30 cellular contexts compared by ENCODE assay signal in genomic region chr22:49116021-49116420, GRCh38.
"Had no signal": no experiment of that assay in that cellular context is flagged by ENCODE, and none has a peak within 500 bp of the region (broad histone marks: within the 10 kb centered on the region; RNA-seq: fewer than 3 reads in every experiment).

No MANE protein-coding gene starts in this region.

- H3K36me3 ChIP-seq: ascending aorta, breast epithelium, cardiac muscle cell, colonic mucosa, esophagus squamous epithelium, gastroesophageal sphincter, WERI-Rb-1 had no signal

- H3K27ac Mint-ChIP-seq: activated CD4-positive, alpha-beta memory T cell treated with anti-CD3 and anti-CD28 coated beads for 36 hours; activated CD4-positive, alpha-beta T cell treated with anti-CD3 and anti-CD28 coated beads for 36 hours; activated CD4-positive, alpha-beta T cell treated with anti-CD3 and anti-CD28 coated beads, Interleukin-2, amount 10 ng/mL, durations not matched to agents 24 days and 14 days; activated CD8-positive, alpha-beta T cell treated with anti-CD3 and anti-CD28 coated beads, Interleukin-2, amount 10 ng/mL, durations not matched to agents 7 days and 5 days; activated naive CD4-positive, alpha-beta T cell treated with anti-CD3 and anti-CD28 coated beads, Interleukin-2, amount 10 ng/mL, durations not matched to agents 7 days and 5 days; activated naive CD4-positive, alpha-beta T cell treated with anti-CD3 and anti-CD28 coated beads, Interleukin-2, amount 50 U/mL, for 72 hours; activated naive CD8-positive, alpha-beta T cell treated with anti-CD3 and anti-CD28 coated beads, Interleukin-2, amount 10 ng/mL, durations not matched to agents 7 days and 5 days; activated T-helper 1 cell treated with anti-CD3 and anti-CD28 coated beads, Interleukin-12 subunit alpha, Interleukin-12 subunit beta, Interleukin-2, Interleukin-4 antibody, amounts not matched to agents 30 ng/mL and 10 ng/mL and 1 ng/mL, durations not matched to agents 14 hours and 24 hours and 36 hours; T-helper 17 cell; T-helper 2 cell treated with Interferon-gamma antibody and Interleukin-4, amounts not matched to agents 5 μg/mL and 100 μg/mL, for 36 hours had no signal

- H3K4me3 Mint-ChIP-seq: activated CD4-positive, alpha-beta memory T cell treated with anti-CD3 and anti-CD28 coated beads for 36 hours; activated CD4-positive, alpha-beta T cell treated with anti-CD3 and anti-CD28 coated beads for 36 hours; activated CD4-positive, alpha-beta T cell treated with anti-CD3 and anti-CD28 coated beads, Interleukin-2, amount 10 ng/mL, durations not matched to agents 24 days and 14 days; activated CD8-positive, alpha-beta T cell treated with anti-CD3 and anti-CD28 coated beads, Interleukin-2, amount 10 ng/mL, durations not matched to agents 7 days and 5 days; activated naive CD4-positive, alpha-beta T cell treated with anti-CD3 and anti-CD28 coated beads, Interleukin-2, amount 10 ng/mL, durations not matched to agents 7 days and 5 days; activated naive CD8-positive, alpha-beta T cell treated with anti-CD3 and anti-CD28 coated beads, Interleukin-2, amount 10 ng/mL, durations not matched to agents 7 days and 5 days; activated T-helper 1 cell treated with anti-CD3 and anti-CD28 coated beads, Interleukin-12 subunit alpha, Interleukin-12 subunit beta, Interleukin-2, Interleukin-4 antibody, amounts not matched to agents 30 ng/mL and 10 ng/mL and 1 ng/mL, durations not matched to agents 14 hours and 24 hours and 36 hours; brain; T-helper 17 cell; T-helper 2 cell treated with Interferon-gamma antibody and Interleukin-4, amounts not matched to agents 5 μg/mL and 100 μg/mL, for 36 hours had no signal

- H3K9me3 Mint-ChIP-seq: activated CD4-positive, alpha-beta memory T cell treated with anti-CD3 and anti-CD28 coated beads for 36 hours; activated CD4-positive, alpha-beta T cell treated with anti-CD3 and anti-CD28 coated beads, Interleukin-2, amount 10 ng/mL, durations not matched to agents 24 days and 14 days; activated naive CD4-positive, alpha-beta T cell treated with anti-CD3 and anti-CD28 coated beads, Interleukin-2, amount 10 ng/mL, durations not matched to agents 7 days and 5 days; activated naive CD4-positive, alpha-beta T cell treated with anti-CD3 and anti-CD28 coated beads, Interleukin-2, amount 50 U/mL, for 72 hours; activated naive CD8-positive, alpha-beta T cell treated with anti-CD3 and anti-CD28 coated beads, Interleukin-2, amount 10 ng/mL, durations not matched to agents 7 days and 5 days; activated T-helper 1 cell treated with anti-CD3 and anti-CD28 coated beads, Interleukin-12 subunit alpha, Interleukin-12 subunit beta, Interleukin-2, Interleukin-4 antibody, amounts not matched to agents 30 ng/mL and 10 ng/mL and 1 ng/mL, durations not matched to agents 14 hours and 24 hours and 36 hours; T-helper 2 cell treated with Interferon-gamma antibody and Interleukin-4, amounts not matched to agents 5 μg/mL and 100 μg/mL, for 36 hours had no signal

- H3K27me3 ChIP-seq: ascending aorta, breast epithelium, cardiac muscle cell, colonic mucosa had no signal

- H3K27me3 Mint-ChIP-seq: activated CD4-positive, alpha-beta memory T cell treated with anti-CD3 and anti-CD28 coated beads for 36 hours; activated CD4-positive, alpha-beta T cell treated with anti-CD3 and anti-CD28 coated beads for 36 hours; activated CD4-positive, alpha-beta T cell treated with anti-CD3 and anti-CD28 coated beads, Interleukin-2, amount 10 ng/mL, durations not matched to agents 24 days and 14 days; activated naive CD4-positive, alpha-beta T cell treated with anti-CD3 and anti-CD28 coated beads, Interleukin-2, amount 10 ng/mL, durations not matched to agents 7 days and 5 days; activated naive CD8-positive, alpha-beta T cell treated with anti-CD3 and anti-CD28 coated beads, Interleukin-2, amount 10 ng/mL, durations not matched to agents 7 days and 5 days had no signal

- H3K4me3 ChIP-seq: ascending aorta, breast epithelium, cardiac muscle cell, colonic mucosa, esophagus squamous epithelium, gastroesophageal sphincter had no signal

- H3K36me3 Mint-ChIP-seq: activated CD4-positive, alpha-beta memory T cell treated with anti-CD3 and anti-CD28 coated beads for 36 hours; activated naive CD4-positive, alpha-beta T cell treated with anti-CD3 and anti-CD28 coated beads, Interleukin-2, amount 10 ng/mL, durations not matched to agents 7 days and 5 days; activated naive CD4-positive, alpha-beta T cell treated with anti-CD3 and anti-CD28 coated beads, Interleukin-2, amount 50 U/mL, for 72 hours; activated naive CD8-positive, alpha-beta T cell treated with anti-CD3 and anti-CD28 coated beads, Interleukin-2, amount 10 ng/mL, durations not matched to agents 7 days and 5 days; brain had no signal

- DNase-seq: activated CD4-positive, alpha-beta memory T cell treated with anti-CD3 and anti-CD28 coated beads for 36 hours; activated CD4-positive, alpha-beta T cell treated with anti-CD3 and anti-CD28 coated beads for 36 hours; activated CD4-positive, alpha-beta T cell treated with anti-CD3 and anti-CD28 coated beads, Interleukin-2, amount 10 ng/mL, durations not matched to agents 24 days and 14 days; activated CD4-positive, CD25-positive, alpha-beta regulatory T cell; activated CD4-positive, CD25-positive, alpha-beta regulatory T cell treated with anti-CD3 and anti-CD28 coated beads, Interleukin-2, amount 50 U/mL, for 72 hours; activated CD8-positive, alpha-beta T cell treated with anti-CD3 and anti-CD28 coated beads, Interleukin-2, amount 10 ng/mL, durations not matched to agents 7 days and 5 days; activated gamma-delta T cell; activated naive CD4-positive, alpha-beta T cell; activated naive CD4-positive, alpha-beta T cell treated with anti-CD3 and anti-CD28 coated beads, Interleukin-2, amount 10 ng/mL, durations not matched to agents 7 days and 5 days; activated naive CD8-positive, alpha-beta T cell treated with anti-CD3 and anti-CD28 coated beads, Interleukin-2, amount 10 ng/mL, durations not matched to agents 7 days and 5 days; activated T-cell treated with anti-CD3 and anti-CD28 coated beads, Interleukin-2, amount 50 U/mL, for 48 hours; central memory CD4-positive, alpha-beta T cell; cerebellar nuclear complex; colonic mucosa; effector CD8-positive, alpha-beta T cell; esophagus squamous epithelium; foreskin melanocyte; T-helper 1 cell; T-helper 17 cell; T1000; WERI-Rb-1 had no signal

- H3K4me1 ChIP-seq: breast epithelium, colonic mucosa, gastroesophageal sphincter had no signal

- H3K4me1 Mint-ChIP-seq: activated CD4-positive, alpha-beta T cell treated with anti-CD3 and anti-CD28 coated beads for 36 hours; activated CD4-positive, alpha-beta T cell treated with anti-CD3 and anti-CD28 coated beads, Interleukin-2, amount 10 ng/mL, durations not matched to agents 24 days and 14 days; activated naive CD4-positive, alpha-beta T cell treated with anti-CD3 and anti-CD28 coated beads, Interleukin-2, amount 10 ng/mL, durations not matched to agents 7 days and 5 days; activated naive CD8-positive, alpha-beta T cell treated with anti-CD3 and anti-CD28 coated beads, Interleukin-2, amount 10 ng/mL, durations not matched to agents 7 days and 5 days; T-helper 17 cell had no signal

- H3K27ac ChIP-seq: ascending aorta, breast epithelium, cardiac muscle cell, colonic mucosa, epithelial cell of prostate, esophagus squamous epithelium, gastroesophageal sphincter, WERI-Rb-1 had no signal

- H3K9me3 ChIP-seq: ascending aorta, breast epithelium, colonic mucosa, esophagus squamous epithelium, gastroesophageal sphincter had no signal

- ATAC-seq: activated CD4-positive, alpha-beta T cell treated with anti-CD3 and anti-CD28 coated beads for 36 hours; activated CD8-positive, alpha-beta T cell treated with anti-CD3 and anti-CD28 coated beads, Interleukin-2, amount 10 ng/mL, durations not matched to agents 7 days and 5 days; activated naive CD4-positive, alpha-beta T cell treated with anti-CD3 and anti-CD28 coated beads, Interleukin-2, amount 50 U/mL, for 72 hours; gastroesophageal sphincter; T-helper 17 cell had no signal
